Comparison of ENCODE assay signal across 22 cellular contexts in the genomic region with DNA sequence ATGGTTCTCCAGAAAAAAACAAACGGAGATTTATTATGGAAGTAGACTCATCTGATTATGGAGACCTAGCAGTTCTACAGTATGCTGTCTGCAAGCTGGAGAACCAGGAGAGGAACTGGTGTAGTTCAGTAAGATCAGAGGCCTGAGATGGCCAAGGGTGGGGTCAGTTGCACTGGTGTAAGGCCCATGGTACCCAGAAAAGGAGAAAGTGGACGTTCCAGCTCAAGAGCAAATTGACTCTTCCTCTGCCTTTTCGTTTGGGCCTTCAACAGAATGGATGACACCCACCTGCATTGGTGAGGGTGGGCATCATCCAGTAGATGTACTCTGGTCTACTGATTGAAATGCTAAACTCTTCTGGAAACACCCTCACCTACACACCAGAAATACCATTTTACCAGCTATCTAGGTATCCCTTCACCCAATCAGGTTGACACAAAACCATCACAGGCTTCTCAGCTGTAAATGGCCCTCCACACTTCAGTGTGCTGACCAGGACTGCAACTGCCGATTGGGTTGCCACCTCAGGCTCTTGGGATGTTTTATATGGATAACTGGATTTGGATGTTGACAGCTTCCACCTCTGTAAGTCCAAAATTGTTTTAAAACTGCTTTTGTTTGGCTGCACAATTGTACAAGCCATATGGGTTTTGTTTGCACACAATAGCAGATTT.
"Had no signal": no experiment of that assay in that cellular context is flagged by ENCODE, and none has a peak within 500 bp of the region (broad histone marks: within the 10 kb centered on the region; RNA-seq: fewer than 3 reads in every experiment).

No MANE protein-coding gene starts in this region.

- H3K4me1 ChIP-seq: colonic mucosa, spleen had no signal

- H3K4me3 ChIP-seq: body of pancreas, colonic mucosa, gastrocnemius medialis, heart right ventricle, spleen, thoracic aorta, upper lobe of right lung had no signal

- H3K9me3 ChIP-seq: body of pancreas, colonic mucosa, gastrocnemius medialis, heart right ventricle, spleen, thoracic aorta, upper lobe of right lung had no signal

- H3K36me3 ChIP-seq: colonic mucosa had no signal

- H3K27ac ChIP-seq: body of pancreas, colonic mucosa, gastrocnemius medialis, heart right ventricle, spleen, thoracic aorta, upper lobe of right lung had no signal

- H3K4me1 Mint-ChIP-seq: activated naive CD8-positive, alpha-beta T cell treated with anti-CD3 and anti-CD28 coated beads, Interleukin-2, amount 10 ng/mL, durations not matched to agents 7 days and 5 days; immature natural killer cell; stimulated activated memory B cell treated with anti-CD40 and anti-IgM and Interleukin-4, amounts not matched to agents 10 μg/mL and 1 μg/mL and 100 μg/mL, for 72 hours had no signal

- H3K9me3 Mint-ChIP-seq: activated CD4-positive, alpha-beta memory T cell treated with anti-CD3 and anti-CD28 coated beads for 36 hours; activated naive CD8-positive, alpha-beta T cell treated with anti-CD3 and anti-CD28 coated beads, Interleukin-2, amount 10 ng/mL, durations not matched to agents 7 days and 5 days; activated T-cell treated with anti-CD3 and anti-CD28 coated beads, Interleukin-2, amount 50 U/mL, for 24 hours; immature natural killer cell; naive thymus-derived CD8-positive, alpha-beta T cell; stimulated activated memory B cell treated with anti-CD40 and anti-IgM and Interleukin-4, amounts not matched to agents 10 μg/mL and 1 μg/mL and 100 μg/mL, for 72 hours; T-helper 2 cell treated with Interferon-gamma antibody and Interleukin-4, amounts not matched to agents 5 μg/mL and 100 μg/mL, for 36 hours; WTC11 had no signal

- H3K27ac Mint-ChIP-seq: activated CD4-positive, alpha-beta memory T cell treated with anti-CD3 and anti-CD28 coated beads for 36 hours; activated naive CD8-positive, alpha-beta T cell treated with anti-CD3 and anti-CD28 coated beads, Interleukin-2, amount 10 ng/mL, durations not matched to agents 7 days and 5 days; stimulated activated memory B cell treated with anti-CD40 and anti-IgM and Interleukin-4, amounts not matched to agents 10 μg/mL and 1 μg/mL and 100 μg/mL, for 72 hours; T-helper 2 cell treated with Interferon-gamma antibody and Interleukin-4, amounts not matched to agents 5 μg/mL and 100 μg/mL, for 36 hours; WTC11 had no signal

- ATAC-seq: body of pancreas; gastrocnemius medialis; heart right ventricle; naive thymus-derived CD8-positive, alpha-beta T cell; stimulated activated memory B cell treated with anti-CD40 and anti-IgM and Interleukin-4, amounts not matched to agents 10 μg/mL and 1 μg/mL and 100 μg/mL, for 72 hours; upper lobe of right lung; WTC11 had no signal

- DNase-seq: activated CD4-positive, alpha-beta memory T cell treated with anti-CD3 and anti-CD28 coated beads for 36 hours; activated CD4-positive, alpha-beta T cell treated with anti-CD3 and anti-CD28 coated beads for 4 hours; activated effector memory CD4-positive, alpha-beta T cell treated with Interleukin-2 at 50 U/mL for 16 hours; activated naive CD8-positive, alpha-beta T cell treated with anti-CD3 and anti-CD28 coated beads, Interleukin-2, amount 10 ng/mL, durations not matched to agents 7 days and 5 days; activated T-cell treated with anti-CD3 and anti-CD28 coated beads, Interleukin-2, amount 50 U/mL, for 24 hours; body of pancreas; central memory CD4-positive, alpha-beta T cell; colonic mucosa; gastrocnemius medialis; heart right ventricle; immature natural killer cell; naive thymus-derived CD8-positive, alpha-beta T cell; posterior cingulate gyrus; retina; spleen; stimulated activated CD4-positive, alpha-beta T cell treated with anti-CD3 and anti-CD28 coated beads, Interleukin-4, amount 100 ng/mL, for 4 hours; upper lobe of right lung had no signal

- H3K27me3 Mint-ChIP-seq: activated CD4-positive, alpha-beta memory T cell treated with anti-CD3 and anti-CD28 coated beads for 36 hours; activated naive CD8-positive, alpha-beta T cell treated with anti-CD3 and anti-CD28 coated beads, Interleukin-2, amount 10 ng/mL, durations not matched to agents 7 days and 5 days; activated T-cell treated with anti-CD3 and anti-CD28 coated beads, Interleukin-2, amount 50 U/mL, for 24 hours; naive thymus-derived CD8-positive, alpha-beta T cell; stimulated activated memory B cell treated with anti-CD40 and anti-IgM and Interleukin-4, amounts not matched to agents 10 μg/mL and 1 μg/mL and 100 μg/mL, for 72 hours had no signal

- FAIRE-seq: TTC549 had no signal

- H3K4me3 Mint-ChIP-seq: activated CD4-positive, alpha-beta memory T cell treated with anti-CD3 and anti-CD28 coated beads for 36 hours; activated naive CD8-positive, alpha-beta T cell treated with anti-CD3 and anti-CD28 coated beads, Interleukin-2, amount 10 ng/mL, durations not matched to agents 7 days and 5 days; activated T-cell treated with anti-CD3 and anti-CD28 coated beads, Interleukin-2, amount 50 U/mL, for 24 hours; immature natural killer cell; naive thymus-derived CD8-positive, alpha-beta T cell; stimulated activated memory B cell treated with anti-CD40 and anti-IgM and Interleukin-4, amounts not matched to agents 10 μg/mL and 1 μg/mL and 100 μg/mL, for 72 hours; T-helper 2 cell treated with Interferon-gamma antibody and Interleukin-4, amounts not matched to agents 5 μg/mL and 100 μg/mL, for 36 hours; WTC11 had no signal

- H3K27me3 ChIP-seq: body of pancreas, colonic mucosa, gastrocnemius medialis, heart right ventricle, spleen, upper lobe of right lung had no signal
